Comparison of ENCODE assay signal across 25 cellular contexts in genomic region chr16:74673876-74674275, GRCh38. TPM values are rescaled to one million over a fixed set of nuclear protein-coding genes. Genes with fewer than 3 reads are reported as not detected.
"Had no signal": no experiment of that assay in that cellular context is flagged by ENCODE, and none has a peak within 500 bp of the region (broad histone marks: within the 10 kb centered on the region; RNA-seq: fewer than 3 reads in every experiment).

No MANE protein-coding gene starts in this region.

- H3K9me3 Mint-ChIP-seq: activated B cell treated with CpG ODN at 0.5 μM for 24 hours; activated CD8-positive, alpha-beta T cell treated with anti-CD3 and anti-CD28 coated beads for 36 hours; activated T-cell treated with anti-CD3 and anti-CD28 coated beads, Interleukin-2, amount 50 U/mL, for 72 hours; effector memory CD8-positive, alpha-beta T cell; T-helper 2 cell treated with Interferon-gamma antibody and Interleukin-4, amounts not matched to agents 5 μg/mL and 100 μg/mL, for 36 hours had no signal

- DNase-seq: activated B cell treated with CpG ODN at 0.5 μM for 24 hours; activated CD4-positive, alpha-beta T cell treated with anti-CD3 and anti-CD28 coated beads for 48 hours; activated CD4-positive, alpha-beta T cell treated with anti-CD3 and anti-CD28 coated beads, Interleukin-2, amount 50 U/mL, for 1 hour; activated CD4-positive, alpha-beta T cell treated with anti-CD3 and anti-CD28 coated beads, Interleukin-2, amount 50 U/mL, for 48 hours; activated CD8-positive, alpha-beta memory T cell treated with anti-CD3 and anti-CD28 coated beads for 24 hours; activated CD8-positive, alpha-beta T cell treated with anti-CD3 and anti-CD28 coated beads for 36 hours; activated gamma-delta T cell; activated naive CD4-positive, alpha-beta T cell; activated T-cell treated with anti-CD3 and anti-CD28 coated beads, Interleukin-2, amount 50 U/mL, for 72 hours; central memory CD4-positive, alpha-beta T cell; cerebellar nuclear complex; colonic mucosa; effector CD4-positive, alpha-beta T cell; effector memory CD8-positive, alpha-beta T cell; esophagus squamous epithelium; foreskin melanocyte; heart right ventricle; T-helper 1 cell; T-helper 17 cell; T1000; WERI-Rb-1 had no signal

- H3K36me3 Mint-ChIP-seq: brain had no signal

- H3K27ac Mint-ChIP-seq: activated B cell treated with CpG ODN at 0.5 μM for 24 hours; activated CD8-positive, alpha-beta T cell treated with anti-CD3 and anti-CD28 coated beads for 36 hours; activated naive CD8-positive, alpha-beta T cell; activated T-cell treated with anti-CD3 and anti-CD28 coated beads, Interleukin-2, amount 50 U/mL, for 72 hours; brain; effector memory CD8-positive, alpha-beta T cell; T-helper 2 cell treated with Interferon-gamma antibody and Interleukin-4, amounts not matched to agents 5 μg/mL and 100 μg/mL, for 36 hours had no signal

- H3K27me3 Mint-ChIP-seq: activated B cell treated with CpG ODN at 0.5 μM for 24 hours; activated CD8-positive, alpha-beta T cell treated with anti-CD3 and anti-CD28 coated beads for 36 hours; activated naive CD8-positive, alpha-beta T cell; effector memory CD8-positive, alpha-beta T cell; T-helper 17 cell had no signal

- H3K4me1 Mint-ChIP-seq: activated B cell treated with CpG ODN at 0.5 μM for 24 hours, brain, T-helper 17 cell had no signal

- H3K4me3 Mint-ChIP-seq: activated B cell treated with CpG ODN at 0.5 μM for 24 hours; activated CD8-positive, alpha-beta T cell treated with anti-CD3 and anti-CD28 coated beads for 36 hours; activated naive CD8-positive, alpha-beta T cell; activated T-cell treated with anti-CD3 and anti-CD28 coated beads, Interleukin-2, amount 50 U/mL, for 72 hours; brain; effector memory CD8-positive, alpha-beta T cell; T-helper 17 cell; T-helper 2 cell treated with Interferon-gamma antibody and Interleukin-4, amounts not matched to agents 5 μg/mL and 100 μg/mL, for 36 hours had no signal

RNA-seq across cellular contexts. Expression of gene MLKL, which starts 26.8 kb away (rescaled TPM):
- polyA plus RNA-seq: cardiac muscle cell had no signal
